Comparison of ENCODE assay signal across 26 cellular contexts in the genomic region with DNA sequence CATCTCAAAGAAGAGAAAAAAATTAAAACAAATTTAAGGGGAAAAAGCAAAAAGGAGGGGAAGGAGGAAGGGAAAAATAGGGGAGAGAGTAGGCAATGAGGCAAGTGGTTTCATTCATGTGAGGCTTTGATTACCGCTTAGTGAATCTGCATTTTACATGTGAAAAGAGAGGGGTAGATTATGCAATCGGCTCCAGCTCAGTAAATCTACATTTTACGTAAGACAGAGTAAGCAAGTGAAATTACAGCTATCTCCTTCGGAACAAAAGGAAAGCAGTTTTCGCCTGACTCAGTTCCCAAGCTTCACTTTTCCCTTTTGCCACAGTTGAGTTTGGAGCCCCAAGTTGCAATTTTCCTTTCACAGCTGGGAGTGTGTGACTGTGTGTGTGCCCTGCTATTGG. TPM values are rescaled to one million over a fixed set of nuclear protein-coding genes. Genes with fewer than 3 reads are reported as not detected.
"Had no signal": no experiment of that assay in that cellular context is flagged by ENCODE, and none has a peak within 500 bp of the region (broad histone marks: within the 10 kb centered on the region; RNA-seq: fewer than 3 reads in every experiment).

No MANE protein-coding gene starts in this region.

- H3K9me3 ChIP-seq: left lung, thoracic aorta, vagina had no signal

- H3K27ac Mint-ChIP-seq: activated CD4-positive, alpha-beta T cell treated with anti-CD3 and anti-CD28 coated beads, Interleukin-2, amount 10 ng/mL, durations not matched to agents 7 days and 5 days; activated CD8-positive, alpha-beta memory T cell treated with anti-CD3 and anti-CD28 coated beads, Interleukin-2, amount 10 ng/mL, durations not matched to agents 7 days and 5 days; activated CD8-positive, alpha-beta T cell treated with anti-CD3 and anti-CD28 coated beads for 36 hours; activated naive CD8-positive, alpha-beta T cell treated with anti-CD3 and anti-CD28 coated beads, Interleukin-2, amount 50 U/mL, for 24 hours; naive thymus-derived CD4-positive, alpha-beta T cell; stimulated activated naive B cell treated with anti-CD40 and anti-IgM and Interleukin-4, amounts not matched to agents 10 μg/mL and 1 μg/mL and 100 μg/mL, for 72 hours; type B pancreatic cell had no signal

- DNase-seq: activated CD4-positive, alpha-beta T cell treated with anti-CD3 and anti-CD28 coated beads, Interleukin-2, amount 10 ng/mL, durations not matched to agents 7 days and 5 days; activated CD4-positive, CD25-positive, alpha-beta regulatory T cell treated with anti-CD3 and anti-CD28 coated beads, Interleukin-2, amount 50 U/mL, for 72 hours; activated CD8-positive, alpha-beta memory T cell treated with anti-CD3 and anti-CD28 coated beads, Interleukin-2, amount 10 ng/mL, durations not matched to agents 7 days and 5 days; activated CD8-positive, alpha-beta T cell treated with anti-CD3 and anti-CD28 coated beads for 36 hours; activated effector memory CD4-positive, alpha-beta T cell treated with anti-CD3 and anti-CD28 coated beads, Interleukin-2, amount 50 U/mL, for 16 hours; activated naive CD4-positive, alpha-beta T cell treated with anti-CD3 and anti-CD28 coated beads, Interleukin-2, amount 50 U/mL, for 16 hours; activated naive CD8-positive, alpha-beta T cell treated with anti-CD3 and anti-CD28 coated beads, Interleukin-2, amount 50 U/mL, for 24 hours; activated T-cell treated with anti-CD3 and anti-CD28 coated beads for 4 hours; cerebellar nuclear complex; foreskin keratinocyte; kidney glomerular epithelial cell; left lung; naive thymus-derived CD4-positive, alpha-beta T cell; posterior cingulate gyrus; small intestine; stimulated activated CD4-positive, alpha-beta T cell treated with anti-CD3 and anti-CD28 coated beads, Interleukin-2, amount 100 ng/mL, for 24 hours; stimulated activated naive B cell treated with anti-CD40 and anti-IgM and Interleukin-4, amounts not matched to agents 10 μg/mL and 1 μg/mL and 100 μg/mL, for 72 hours had no signal

- H3K36me3 ChIP-seq: left lung, thoracic aorta, vagina had no signal

- H3K4me1 Mint-ChIP-seq: activated CD4-positive, alpha-beta T cell treated with anti-CD3 and anti-CD28 coated beads, Interleukin-2, amount 10 ng/mL, durations not matched to agents 7 days and 5 days; activated CD8-positive, alpha-beta memory T cell treated with anti-CD3 and anti-CD28 coated beads, Interleukin-2, amount 10 ng/mL, durations not matched to agents 7 days and 5 days; activated naive CD8-positive, alpha-beta T cell treated with anti-CD3 and anti-CD28 coated beads, Interleukin-2, amount 50 U/mL, for 24 hours; naive thymus-derived CD4-positive, alpha-beta T cell; neural crest cell; stimulated activated naive B cell treated with anti-CD40 and anti-IgM and Interleukin-4, amounts not matched to agents 10 μg/mL and 1 μg/mL and 100 μg/mL, for 72 hours had no signal

- H3K27ac ChIP-seq: coronary artery, epithelial cell of prostate, foreskin keratinocyte, left lung, thoracic aorta, vagina, VCaP had no signal

- H3K4me3 ChIP-seq: coronary artery, left lung, lung, thoracic aorta, vagina had no signal

- H3K9me3 Mint-ChIP-seq: activated CD4-positive, alpha-beta T cell treated with anti-CD3 and anti-CD28 coated beads, Interleukin-2, amount 10 ng/mL, durations not matched to agents 7 days and 5 days; activated CD8-positive, alpha-beta T cell treated with anti-CD3 and anti-CD28 coated beads for 36 hours; activated naive CD8-positive, alpha-beta T cell treated with anti-CD3 and anti-CD28 coated beads, Interleukin-2, amount 50 U/mL, for 24 hours; naive thymus-derived CD4-positive, alpha-beta T cell; neural crest cell; stimulated activated naive B cell treated with anti-CD40 and anti-IgM and Interleukin-4, amounts not matched to agents 10 μg/mL and 1 μg/mL and 100 μg/mL, for 72 hours; type B pancreatic cell had no signal

- FAIRE-seq: small intestine had no signal

- ATAC-seq: activated CD8-positive, alpha-beta memory T cell treated with anti-CD3 and anti-CD28 coated beads, Interleukin-2, amount 10 ng/mL, durations not matched to agents 7 days and 5 days; activated CD8-positive, alpha-beta T cell treated with anti-CD3 and anti-CD28 coated beads for 36 hours; activated naive CD8-positive, alpha-beta T cell treated with anti-CD3 and anti-CD28 coated beads, Interleukin-2, amount 50 U/mL, for 24 hours; foreskin keratinocyte; left lung; naive thymus-derived CD4-positive, alpha-beta T cell; sciatic nerve; stimulated activated naive B cell treated with anti-CD40 and anti-IgM and Interleukin-4, amounts not matched to agents 10 μg/mL and 1 μg/mL and 100 μg/mL, for 72 hours had no signal

- H3K27me3 ChIP-seq: foreskin keratinocyte, vagina had no signal

- H3K4me3 Mint-ChIP-seq: activated CD4-positive, alpha-beta T cell treated with anti-CD3 and anti-CD28 coated beads, Interleukin-2, amount 10 ng/mL, durations not matched to agents 7 days and 5 days; activated CD8-positive, alpha-beta memory T cell treated with anti-CD3 and anti-CD28 coated beads, Interleukin-2, amount 10 ng/mL, durations not matched to agents 7 days and 5 days; activated CD8-positive, alpha-beta T cell treated with anti-CD3 and anti-CD28 coated beads for 36 hours; activated naive CD8-positive, alpha-beta T cell treated with anti-CD3 and anti-CD28 coated beads, Interleukin-2, amount 50 U/mL, for 24 hours; naive thymus-derived CD4-positive, alpha-beta T cell; neural crest cell; stimulated activated naive B cell treated with anti-CD40 and anti-IgM and Interleukin-4, amounts not matched to agents 10 μg/mL and 1 μg/mL and 100 μg/mL, for 72 hours; type B pancreatic cell had no signal

- H3K36me3 Mint-ChIP-seq: activated CD8-positive, alpha-beta memory T cell treated with anti-CD3 and anti-CD28 coated beads, Interleukin-2, amount 10 ng/mL, durations not matched to agents 7 days and 5 days; naive thymus-derived CD4-positive, alpha-beta T cell; stimulated activated naive B cell treated with anti-CD40 and anti-IgM and Interleukin-4, amounts not matched to agents 10 μg/mL and 1 μg/mL and 100 μg/mL, for 72 hours; type B pancreatic cell had no signal

- H3K4me1 ChIP-seq: foreskin keratinocyte, left lung, vagina had no signal

RNA-seq across cellular contexts. Expression of a gene that starts 58.0 kb away (rescaled TPM):
- polyA plus RNA-seq: naive thymus-derived CD4-positive, alpha-beta T cell had no signal
